In genomic region chr5:32934529-32934928, GRCh38 we compare ENCODE assay signal across 1 cellular context.
TF ChIP-seq lines count a peak whose summit lies in the region.

No MANE protein-coding gene starts in this region.

TF ChIP-seq in liver, 16 proteins besides CTCF, POLR2A, EP300 and RAD21 (continued from another document):
- TF ChIP-seq, protein P1, sequence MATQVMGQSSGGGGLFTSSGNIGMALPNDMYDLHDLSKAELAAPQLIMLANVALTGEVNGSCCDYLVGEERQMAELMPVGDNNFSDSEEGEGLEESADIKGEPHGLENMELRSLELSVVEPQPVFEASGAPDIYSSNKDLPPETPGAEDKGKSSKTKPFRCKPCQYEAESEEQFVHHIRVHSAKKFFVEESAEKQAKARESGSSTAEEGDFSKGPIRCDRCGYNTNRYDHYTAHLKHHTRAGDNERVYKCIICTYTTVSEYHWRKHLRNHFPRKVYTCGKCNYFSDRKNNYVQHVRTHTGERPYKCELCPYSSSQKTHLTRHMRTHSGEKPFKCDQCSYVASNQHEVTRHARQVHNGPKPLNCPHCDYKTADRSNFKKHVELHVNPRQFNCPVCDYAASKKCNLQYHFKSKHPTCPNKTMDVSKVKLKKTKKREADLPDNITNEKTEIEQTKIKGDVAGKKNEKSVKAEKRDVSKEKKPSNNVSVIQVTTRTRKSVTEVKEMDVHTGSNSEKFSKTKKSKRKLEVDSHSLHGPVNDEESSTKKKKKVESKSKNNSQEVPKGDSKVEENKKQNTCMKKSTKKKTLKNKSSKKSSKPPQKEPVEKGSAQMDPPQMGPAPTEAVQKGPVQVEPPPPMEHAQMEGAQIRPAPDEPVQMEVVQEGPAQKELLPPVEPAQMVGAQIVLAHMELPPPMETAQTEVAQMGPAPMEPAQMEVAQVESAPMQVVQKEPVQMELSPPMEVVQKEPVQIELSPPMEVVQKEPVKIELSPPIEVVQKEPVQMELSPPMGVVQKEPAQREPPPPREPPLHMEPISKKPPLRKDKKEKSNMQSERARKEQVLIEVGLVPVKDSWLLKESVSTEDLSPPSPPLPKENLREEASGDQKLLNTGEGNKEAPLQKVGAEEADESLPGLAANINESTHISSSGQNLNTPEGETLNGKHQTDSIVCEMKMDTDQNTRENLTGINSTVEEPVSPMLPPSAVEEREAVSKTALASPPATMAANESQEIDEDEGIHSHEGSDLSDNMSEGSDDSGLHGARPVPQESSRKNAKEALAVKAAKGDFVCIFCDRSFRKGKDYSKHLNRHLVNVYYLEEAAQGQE (IDR thresholded peaks at IDR 0.05) = no peak
- TF ChIP-seq HNF4G (IDR thresholded peaks at IDR 0.05) = no peak
- TF ChIP-seq, protein P2, sequence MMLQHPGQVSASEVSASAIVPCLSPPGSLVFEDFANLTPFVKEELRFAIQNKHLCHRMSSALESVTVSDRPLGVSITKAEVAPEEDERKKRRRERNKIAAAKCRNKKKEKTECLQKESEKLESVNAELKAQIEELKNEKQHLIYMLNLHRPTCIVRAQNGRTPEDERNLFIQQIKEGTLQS (IDR thresholded peaks at IDR 0.05) = no peak
- TF ChIP-seq FOXA1 (IDR thresholded peaks at IDR 0.05) = no peak
- TF ChIP-seq JUND (IDR thresholded peaks at IDR 0.05) = no peak
- TF ChIP-seq SP1 (IDR thresholded peaks at IDR 0.05) = no peak
